11 cellular contexts compared by ENCODE assay signal in genomic region chr3:12178091-12178820, GRCh38. TPM values are rescaled to one million over a fixed set of nuclear protein-coding genes. Genes with fewer than 3 reads are reported as not detected.
A peak's percentile ranks its signal among the peaks of the same experiment; 100 is the strongest.
DNase-seq lines count a peak whose midpoint lies in the region; ATAC-seq and TF ChIP-seq lines count a peak whose summit lies in the region.
"Had no signal": no experiment of that assay in that cellular context is flagged by ENCODE, and none has a peak within 500 bp of the region (broad histone marks: within the 10 kb centered on the region; RNA-seq: fewer than 3 reads in every experiment).

No MANE protein-coding gene starts in this region.

- H3K4me3 ChIP-seq in gastrocnemius medialis: no peak overlapping the region
- H3K4me3 ChIP-seq: skin epidermis had no signal

- no peaks in the 10 kb centered on the region for H3K36me3 ChIP-seq in gastrocnemius medialis

- no peak for TF ChIP-seq CTCF in gastrocnemius medialis (IDR thresholded peaks at IDR 0.05 in 4 of 5, conservative IDR thresholded peaks at IDR 0.05 in 1 of 5)

- no peak for ATAC-seq in gastrocnemius medialis

- H3K4me1 ChIP-seq in gastrocnemius medialis: peaks cover 5 to 6% of the 10 kb centered on the region in 2 donors

- DNase-seq in EL (peak; percentile 66), UCSD-AML1 (lab: John Stamatoyannopoulos, UW; ENCODE audit: unreplicated experiment) (peak; percentile 35), cardiac septum (ENCODE audit: low spot score) (peak; percentile 84), gastrocnemius medialis (peak; percentile 22 to 32), T-helper 9 cell (no peak), amniotic stem cell (lab: John Stamatoyannopoulos, UW) (no peak), ureter (ENCODE audit: low spot score) (no peak)
- no peak for DNase-seq in activated CD4-positive, alpha-beta T cell treated with anti-CD3 and anti-CD28 coated beads, Interleukin-2, amount 50 U/mL, for 4 hours
- DNase-seq: cortex of kidney, NCI-H1694 treated with DMSO at 0.1 percent for 48 hours had no signal

- TF ChIP-seq POLR2A in gastrocnemius medialis (IDR thresholded peaks at IDR 0.05): no peak

- no peaks in the 10 kb centered on the region for H3K27me3 ChIP-seq in gastrocnemius medialis

- in situ Hi-C loops in gastrocnemius medialis (cut with MboI; ENCODE audit: low sequenced_read_pairs in 4 of 4): loop anchor here (5.0 kb wide), 2 partner anchors 36 to 41 kb away; no protein-coding TSS in a partner anchor

- H3K9me3 ChIP-seq in gastrocnemius medialis: no peaks in the 10 kb centered on the region

- peak overlapping the region; percentile 30 to 53 (median 50) for H3K27ac ChIP-seq in gastrocnemius medialis

- intact Hi-C loops in cardiac septum (cut with DNase I) (loop anchor here (5.0 kb wide), 1 partner anchor 304 kb away; the partner anchor contains the start of gene TSEN2), gastrocnemius medialis (cut with DNase I; ENCODE audit: low total_unique reads) (loop anchor here (5.0 kb wide), 1 partner anchor 304 kb away; the partner anchor contains the start of gene TSEN2)

RNA-seq across cellular contexts. Expression of gene TIMP4, which starts 19.5 kb away (rescaled TPM):
- total RNA-seq in cardiac septum (4.3 TPM), gastrocnemius medialis (10 to 100 TPM; 15.9 to 29.7 (median 22.5) TPM), ureter (16.5 TPM)

Comparison
In these comparisons a context has a peak if more than half of its experiments do, and no peak if none do; other contexts are left out.
1. DNase-seq: peak in EL (single experiment), UCSD-AML1 (single experiment), cardiac septum (single experiment) and gastrocnemius medialis (2 of 2); none in T-helper 9 cell (single experiment), amniotic stem cell (single experiment), activated CD4-positive, alpha-beta T cell treated with anti-CD3 and anti-CD28 coated beads, Interleukin-2, amount 50 U/mL, for 4 hours (0 of 2) and ureter (single experiment).